In the genomic region with DNA sequence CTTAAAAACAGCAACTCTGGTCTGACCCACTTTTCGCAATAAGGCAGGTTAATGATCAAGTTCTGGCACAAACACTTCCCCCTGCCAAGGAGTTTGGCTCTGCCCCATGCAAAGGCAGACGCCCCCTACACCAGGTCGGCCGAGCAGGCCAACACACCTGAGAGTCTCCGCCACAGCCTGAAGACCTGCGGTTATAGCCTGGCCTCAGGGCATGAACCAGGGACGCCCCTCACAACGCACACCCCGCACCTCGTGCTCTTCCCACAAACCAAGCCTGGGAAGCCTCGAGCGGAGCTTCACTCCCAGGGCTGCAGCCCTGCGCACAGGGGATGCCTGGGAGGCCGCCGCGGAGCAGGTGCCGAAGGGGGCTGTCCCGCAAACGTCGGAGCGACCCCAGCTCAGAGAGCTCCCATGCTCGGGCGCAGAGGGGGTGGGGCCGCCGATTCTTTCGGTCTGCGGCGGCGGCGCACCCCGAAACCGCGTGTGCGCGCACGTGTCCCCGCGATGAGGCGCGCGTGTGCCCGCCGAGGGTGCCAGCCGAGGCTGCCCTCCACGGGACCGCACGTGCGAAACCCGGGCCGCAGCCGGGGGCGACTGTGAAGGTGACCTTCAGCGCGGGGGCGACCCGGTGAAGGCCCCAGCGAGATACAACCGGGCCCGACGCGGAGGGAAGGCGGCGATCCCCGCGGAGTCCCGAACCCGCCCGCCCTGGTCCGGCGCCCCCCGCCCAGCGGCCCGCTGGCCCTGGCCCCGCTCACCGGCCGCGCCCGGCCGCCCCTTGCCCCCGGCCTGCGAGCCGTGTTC, we compare ENCODE assay signal across 8 cellular contexts. TPM values are rescaled to one million over a fixed set of nuclear protein-coding genes. Genes with fewer than 3 reads are reported as not detected.
A peak's percentile ranks its signal among the peaks of the same experiment; 100 is the strongest.
DNase-seq lines count a peak whose midpoint lies in the region; ATAC-seq and TF ChIP-seq lines count a peak whose summit lies in the region.

No MANE protein-coding gene starts in this region.

- H3K36me3 Mint-ChIP-seq in central memory CD8-positive, alpha-beta T cell (ENCODE audit: insufficient read depth) = peaks cover 5% of the 10 kb centered on the region

- intact Hi-C loops in stomach (cut with DNase I; ENCODE audit: low total_unique reads) = no loop called here

- H3K27me3 Mint-ChIP-seq in central memory CD8-positive, alpha-beta T cell = no peaks in the 10 kb centered on the region

- no peak for TF ChIP-seq CTCF in lung (IDR thresholded peaks at IDR 0.05; ENCODE audit: control extremely low read depth, extremely low read depth)
- no peak for TF ChIP-seq CTCF in stomach (IDR thresholded peaks at IDR 0.05)

- H3K36me3 ChIP-seq in lung (ENCODE audit: control insufficient read depth in 2 of 2, insufficient read depth in 2 of 2, low read length in 2 of 2) (no peaks in the 10 kb centered on the region), stomach (no peaks in the 10 kb centered on the region)

- peak overlapping the region; percentile 71 for H3K27ac Mint-ChIP-seq in central memory CD8-positive, alpha-beta T cell (ENCODE audit: low read depth)

- no peaks in the 10 kb centered on the region for H3K9me3 ChIP-seq in lung (ENCODE audit: control insufficient read depth in 2 of 2, insufficient read depth in 1 of 2, low read length in 1 of 2)
- H3K9me3 ChIP-seq in stomach = no peaks in the 10 kb centered on the region

- no peaks in the 10 kb centered on the region for H3K27me3 ChIP-seq in lung (ENCODE audit: control insufficient read depth, insufficient read depth)
- H3K27me3 ChIP-seq in stomach = no peaks in the 10 kb centered on the region

- peak; percentile 13 for ATAC-seq in HG02852 (IDR thresholded peaks at IDR 0.05; ENCODE audit: unreplicated experiment)
- ATAC-seq in central memory CD8-positive, alpha-beta T cell (replicated peaks; ENCODE audit: extremely low read depth, poor library complexity, severe bottlenecking) = peak; percentile 57
- no peak for ATAC-seq in lung (ENCODE audit: insufficient read depth, low FRiP score)
- ATAC-seq in HG03095 (IDR thresholded peaks at IDR 0.05; ENCODE audit: unreplicated experiment) = no peak

- no peaks in the 10 kb centered on the region for H3K9me3 Mint-ChIP-seq in central memory CD8-positive, alpha-beta T cell

- peak overlapping the region; percentile 89 for H3K4me3 Mint-ChIP-seq in central memory CD8-positive, alpha-beta T cell

- H3K4me3 ChIP-seq in lung = peak overlapping the region; percentile 87
- H3K4me3 ChIP-seq in stomach = peak overlapping the region; percentile 78 to 95 (median 94)

- H3K4me1 Mint-ChIP-seq in central memory CD8-positive, alpha-beta T cell = peaks cover 47% of the 10 kb centered on the region

- 0 to 1% methylated on average over 58 to 82 of the region's 82 CpGs for WGBS in lung, 2 donors
- 1 to 4% (median 1%) methylated on average over 7 to 82 of the region's 82 CpGs for WGBS in stomach, 5 donors

- TF ChIP-seq POLR2A in Raji (IDR thresholded peaks at IDR 0.05; ENCODE audit: insufficient read depth, low read depth, low read length) (0 out of 2 replicates have a peak, but pooled peaks have one; percentile 23), stomach (IDR thresholded peaks at IDR 0.05) (no peak)

- peak overlapping the region; percentile 71 to 85 for H3K27ac ChIP-seq in lung (ENCODE audit: low read depth in 1 of 2, low read length in 1 of 2)
- peak overlapping the region; percentile 85 to 91 (median 87) for H3K27ac ChIP-seq in stomach

- no peak for TF ChIP-seq EP300 in stomach (IDR thresholded peaks at IDR 0.05)

- DNase-seq in DMS 273 (lab: John Stamatoyannopoulos, UW; ENCODE audit: unreplicated experiment) (peak; percentile 64), DMS 273 treated with DMSO at 0.1 percent for 48 hours (lab: John Stamatoyannopoulos, UW) (no peak), lung (ENCODE audit: low spot score) (peak; percentile 48), stomach (no peak)
- DNase-seq in central memory CD8-positive, alpha-beta T cell (ENCODE audit: low spot score in 2 of 2) = no peak

- peaks cover 0 to 31% of the 10 kb centered on the region in 2 donors for H3K4me1 ChIP-seq in lung (ENCODE audit: control insufficient read depth in 2 of 2, insufficient read depth in 2 of 2, low read length in 2 of 2)
- H3K4me1 ChIP-seq in stomach = peaks cover 46 to 70% (median 60%) of the 10 kb centered on the region in 4 donors

RNA-seq across cellular contexts. Expression of gene CLUH, which starts 0.6 kb away (rescaled TPM):
- total RNA-seq in lung (10 to 100 TPM; 29.7 to 80.5 TPM), stomach (100 to 1,000 TPM in 2 of 5 donors, 10 to 100 TPM in 3; 45.2 to 417 (median 58.0) TPM)
- polyA plus RNA-seq in lung (10 to 100 TPM; 42.0 to 42.2 TPM), stomach (10 to 100 TPM; 17.6 to 40.1 (median 30.4) TPM)

RNA-seq across cellular contexts. Expression of gene CCDC92B, which starts 38.4 kb away (rescaled TPM):
- total RNA-seq in lung = under 1 TPM; 0.06 to 0.89 TPM
- polyA plus RNA-seq in lung = under 1 TPM; 0.03 to 0.10 TPM
- total RNA-seq in stomach = 1 to 10 TPM in 1 of 5 donors, not detected in 4; 1.7 TPM
- under 1 TPM in 2 of 3 donors, not detected in 1; 0.12 to 0.48 TPM for polyA plus RNA-seq in stomach

Comparison
In these comparisons a context has a peak if more than half of its experiments do, and no peak if none do; other contexts are left out.
1. DNase-seq: peak in DMS 273 (single experiment) and lung (single experiment); none in DMS 273 treated with DMSO at 0.1 percent for 48 hours (single experiment), central memory CD8-positive, alpha-beta T cell (0 of 2) and stomach (single experiment).
2. ATAC-seq: peak in HG02852 (single experiment) and central memory CD8-positive, alpha-beta T cell (single experiment); none in lung (single experiment) and HG03095 (single experiment).